Comparison of ENCODE assay signal across 15 cellular contexts in the genomic region with DNA sequence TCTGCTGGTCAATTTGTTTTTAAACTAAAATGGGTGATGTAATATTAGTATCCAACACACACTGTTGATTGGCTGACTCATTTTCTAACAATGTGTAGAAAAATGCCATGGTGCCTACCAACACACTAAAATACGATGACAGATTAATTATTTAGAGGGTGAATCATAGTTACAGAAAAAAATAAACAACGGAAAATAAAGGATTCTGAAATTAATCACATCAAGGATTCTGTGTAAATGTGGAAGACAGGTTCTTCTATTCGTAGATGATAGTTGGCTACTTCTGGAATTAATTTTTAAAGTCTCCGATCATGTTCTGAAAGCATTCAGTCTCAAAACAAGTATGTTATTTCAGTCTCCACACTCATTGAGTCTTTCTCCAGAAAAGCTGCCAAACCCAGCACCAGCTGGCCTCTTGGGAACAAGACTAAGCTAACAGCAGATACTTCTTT. TPM values are rescaled to one million over a fixed set of nuclear protein-coding genes. Genes with fewer than 3 reads are reported as not detected.
DNase-seq lines count a peak whose midpoint lies in the region; ATAC-seq, FAIRE-seq and TF ChIP-seq lines count a peak whose summit lies in the region.
"Had no signal": no experiment of that assay in that cellular context is flagged by ENCODE, and none has a peak within 500 bp of the region (broad histone marks: within the 10 kb centered on the region; RNA-seq: fewer than 3 reads in every experiment).

No MANE protein-coding gene starts in this region.

- H3K4me1 ChIP-seq in keratinocyte (ENCODE audit: control insufficient read depth, extremely low read depth, insufficient read depth, low read length): peaks cover 16% of the 10 kb centered on the region
- H3K4me1 ChIP-seq in psoas muscle: no peaks in the 10 kb centered on the region
- no peaks in the 10 kb centered on the region for H3K4me1 ChIP-seq in upper lobe of left lung

- peak overlapping the region; percentile 27 for H3K27ac ChIP-seq in keratinocyte (ENCODE audit: control insufficient read depth, insufficient read depth, low read length)
- H3K27ac ChIP-seq in psoas muscle: no peak overlapping the region
- no peak overlapping the region for H3K27ac ChIP-seq in upper lobe of left lung

- H3K79me2 ChIP-seq in keratinocyte (ENCODE audit: control insufficient read depth, insufficient read depth, low read length): no peaks in the 10 kb centered on the region

- in situ Hi-C loops in astrocyte of the cerebellum (cut with HindIII; ENCODE audit: low sequenced_read_pairs): no loop called here

- TF ChIP-seq CTCF in AG04449 (IDR thresholded peaks at IDR 0.05; ENCODE audit: insufficient read depth, low read length, missing control alignments) (no peak), astrocyte of the cerebellum (IDR thresholded peaks at IDR 0.05; ENCODE audit: low read depth, low read length, missing control alignments) (no peak), keratinocyte (optimal IDR thresholded peaks at IDR 0.05 in 1 of 3, IDR thresholded peaks at IDR 0.05 in 1 of 3, conservative IDR thresholded peaks at IDR 0.05 in 1 of 3; ENCODE audit: extremely low read depth in 1 of 3, insufficient read depth in 2 of 3, low read length in 3 of 3) (no peak), psoas muscle (IDR thresholded peaks at IDR 0.05) (no peak), upper lobe of left lung (IDR thresholded peaks at IDR 0.05) (no peak)

- H3K36me3 ChIP-seq in keratinocyte (ENCODE audit: control insufficient read depth in 2 of 2, extremely low read depth in 1 of 2, insufficient read depth in 2 of 2, low read length in 2 of 2): no peaks in the 10 kb centered on the region
- H3K36me3 ChIP-seq in psoas muscle (ENCODE audit: insufficient read depth in 1 of 2, low read depth in 1 of 2): no peaks in the 10 kb centered on the region
- no peaks in the 10 kb centered on the region for H3K36me3 ChIP-seq in upper lobe of left lung

- TF ChIP-seq POLR2A in upper lobe of left lung (IDR thresholded peaks at IDR 0.05): no peak

- no peak for ATAC-seq in GM21515 (IDR thresholded peaks at IDR 0.05; ENCODE audit: unreplicated experiment)
- no peak for ATAC-seq in psoas muscle
- no peak for ATAC-seq in upper lobe of left lung (ENCODE audit: low FRiP score in 2 of 2)
- ATAC-seq: activated CD8-positive, alpha-beta memory T cell treated with anti-CD3 and anti-CD28 coated beads, Interleukin-2, amount 10 ng/mL, durations not matched to agents 7 days and 5 days; CD8-positive, alpha-beta T cell; GM23338 had no signal

- POLR2A ChIA-PET in AG04449 (lab: Yijun Ruan, JAX): no interaction called here

- intact Hi-C loops in psoas muscle (cut with DNase I): no loop called here

- H3K9me3 ChIP-seq in keratinocyte (ENCODE audit: control insufficient read depth, low read depth, low read length) (no peaks in the 10 kb centered on the region), psoas muscle (no peaks in the 10 kb centered on the region), upper lobe of left lung (no peaks in the 10 kb centered on the region)

- no peaks in the 10 kb centered on the region for H3K27me3 ChIP-seq in keratinocyte (ENCODE audit: control insufficient read depth, extremely low read depth, insufficient read depth, low read length)
- no peaks in the 10 kb centered on the region for H3K27me3 ChIP-seq in psoas muscle (ENCODE audit: insufficient read depth in 3 of 3, low read length in 2 of 3)
- no peaks in the 10 kb centered on the region for H3K27me3 ChIP-seq in upper lobe of left lung

- H3K4me3 ChIP-seq in AG04449 (ENCODE audit: low read depth, low read length) (no peak overlapping the region), astrocyte of the cerebellum (ENCODE audit: low read depth, low read length) (no peak overlapping the region), keratinocyte (ENCODE audit: control insufficient read depth in 2 of 3, extremely low read depth in 1 of 3, insufficient read depth in 2 of 3, low read depth in 1 of 3, low read length in 3 of 3) (no peak overlapping the region), psoas muscle (no peak overlapping the region), upper lobe of left lung (no peak overlapping the region)
- H3K4me3 ChIP-seq: GM23338 had no signal

- no peaks in the 10 kb centered on the region for H3K9me1 ChIP-seq in keratinocyte (ENCODE audit: control insufficient read depth, extremely low read depth, insufficient read depth, low read length)

- dilution Hi-C loops in keratinocyte (cut with MboI; ENCODE audit: extremely low pct_ligation_motif_present, low sequenced_read_pairs): no loop called here

- peak; percentile 52 for DNase-seq in AG04449 (ENCODE audit: low read depth, low spot score)
- DNase-seq in HS-5 (ENCODE audit: low read depth): peak; percentile 81
- peak; percentile 58 for DNase-seq in astrocyte of the cerebellum (ENCODE audit: low read depth)
- DNase-seq in keratinocyte (ENCODE audit: low read depth, low spot score): peak; percentile 19
- DNase-seq in psoas muscle: no peak
- DNase-seq in activated T-cell treated with anti-CD3 and anti-CD28 coated beads, Interleukin-2, amount 50 U/mL, for 48 hours: no peak
- DNase-seq in upper lobe of left lung: no peak
- DNase-seq: activated CD8-positive, alpha-beta memory T cell treated with anti-CD3 and anti-CD28 coated beads, Interleukin-2, amount 10 ng/mL, durations not matched to agents 7 days and 5 days; caudate nucleus; stimulated activated CD4-positive, alpha-beta T cell treated with anti-CD3 and anti-CD28 coated beads, Interleukin-4, amount 100 ng/mL, for 24 hours had no signal

- no peaks in the 10 kb centered on the region for H4K20me1 ChIP-seq in keratinocyte (ENCODE audit: control insufficient read depth, extremely low read depth, insufficient read depth, low read length)

- CTCF ChIA-PET in AG04449 (lab: Yijun Ruan, JAX): no interaction called here

- no peak for TF ChIP-seq EP300 in upper lobe of left lung (IDR thresholded peaks at IDR 0.05)

- WGBS in psoas muscle, 3 donors: 21 to 30% (median 23%) methylated on average over 4 of the region's 4 CpGs
- 75 to 82% methylated on average over 4 of the region's 4 CpGs for WGBS in upper lobe of left lung, 2 donors

- no peak overlapping the region for H2AFZ ChIP-seq in keratinocyte (ENCODE audit: control insufficient read depth, low read length)
- H2AFZ ChIP-seq: GM23338 had no signal

- no peak overlapping the region for H3K4me2 ChIP-seq in keratinocyte (ENCODE audit: control insufficient read depth, extremely low read depth, insufficient read depth, low read depth, low read length)
- H3K4me2 ChIP-seq: GM23338 had no signal

- no peak for FAIRE-seq in keratinocyte (lab: Jason Lieb, UNC)

- no peak overlapping the region for H3K9ac ChIP-seq in keratinocyte (ENCODE audit: control insufficient read depth, extremely low read depth, insufficient read depth, low read length)

RNA-seq across cellular contexts. Expression of a gene that starts 8.2 kb away (rescaled TPM):
- polyA plus RNA-seq in keratinocyte (not detected in 3 replicates), psoas muscle (not detected)
- not detected for polyA plus RNA-seq in keratinocyte (2011; ENCODE audit: low read depth)
- not detected in 2 replicates for polyA plus RNA-seq in keratinocyte (2011; cell fraction: cytosol; rRNA removed)
- not detected in 2 replicates for polyA plus RNA-seq in keratinocyte (2011; cell fraction: nucleus; rRNA removed)
- polyA plus RNA-seq in keratinocyte (2012; ENCODE audit: low replicate concordance): not detected in 2 replicates
- polyA minus RNA-seq in keratinocyte: not detected in 3 replicates
- not detected for polyA minus RNA-seq in keratinocyte (2011; cell fraction: cytosol; rRNA and poly(A)+ RNA removed)
- not detected in 2 replicates for polyA minus RNA-seq in keratinocyte (2011; cell fraction: nucleus; rRNA and poly(A)+ RNA removed)
- total RNA-seq in psoas muscle (1 to 10 TPM in 1 of 4 donors, not detected in 3; 1.1 TPM), upper lobe of left lung (not detected)
- total RNA-seq: activated CD8-positive, alpha-beta memory T cell treated with anti-CD3 and anti-CD28 coated beads, Interleukin-2, amount 10 ng/mL, durations not matched to agents 7 days and 5 days; CD8-positive, alpha-beta T cell; GM23338; neural crest cell; temporal lobe had no signal
- polyA plus RNA-seq: GM23338 had no signal

Comparison
In these comparisons a context has a peak if more than half of its experiments do, and no peak if none do; other contexts are left out.
1. DNase-seq: peak in AG04449 (single experiment), HS-5 (single experiment), astrocyte of the cerebellum (single experiment) and keratinocyte (single experiment); none in psoas muscle (0 of 2), activated T-cell treated with anti-CD3 and anti-CD28 coated beads, Interleukin-2, amount 50 U/mL, for 48 hours (0 of 2) and upper lobe of left lung (0 of 2).